ENCODE assay signal across 12 cellular contexts in the genomic region with DNA sequence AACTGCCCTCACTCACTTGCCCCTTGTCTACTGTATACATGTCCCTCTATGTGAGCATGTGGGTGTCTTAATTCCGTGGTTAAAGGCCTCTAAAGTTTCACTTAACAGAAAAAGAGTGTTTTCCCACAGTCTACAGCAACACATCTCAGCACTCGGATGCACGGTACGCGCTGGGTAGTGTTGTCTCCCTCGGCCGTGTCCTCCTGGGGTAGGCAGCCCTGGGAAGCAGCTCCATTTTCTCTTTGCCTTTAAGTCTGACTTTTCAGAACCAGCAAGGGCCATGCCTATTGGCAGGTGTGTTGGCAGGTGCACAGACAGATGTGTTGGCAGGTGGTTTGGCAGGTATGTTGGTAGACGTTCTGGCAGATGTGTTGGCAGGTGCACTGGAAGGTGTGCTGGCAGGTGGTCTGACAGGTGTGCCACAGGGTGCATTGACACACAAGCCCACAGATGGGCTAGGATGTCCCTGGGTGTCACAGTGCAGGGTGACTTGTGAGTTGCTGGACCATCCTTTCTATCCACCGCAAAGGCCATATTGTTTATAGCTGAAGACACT.
"Had no signal": no experiment of that assay in that cellular context is flagged by ENCODE, and none has a peak within 500 bp of the region (broad histone marks: within the 10 kb centered on the region; RNA-seq: fewer than 3 reads in every experiment).

No MANE protein-coding gene starts in this region.

- H3K4me3 ChIP-seq: ascending aorta, breast epithelium, gastrocnemius medialis, heart left ventricle, lower lobe of right lung, uterus had no signal

- DNase-seq: activated naive CD4-positive, alpha-beta T cell treated with anti-CD3 and anti-CD28 coated beads for 36 hours; activated naive CD8-positive, alpha-beta T cell treated with anti-CD3 and anti-CD28 coated beads, Interleukin-2, amount 50 U/mL, for 24 hours; activated T-cell treated with anti-CD3 and anti-CD28 coated beads for 4 hours; gastrocnemius medialis; heart left ventricle; left colon; lower lobe of right lung; stimulated activated CD4-positive, alpha-beta T cell treated with anti-CD3 and anti-CD28 coated beads, Interleukin-2, amount 100 ng/mL, for 48 hours; uterus had no signal

- H3K9me3 ChIP-seq: ascending aorta, breast epithelium, gastrocnemius medialis, heart left ventricle, lower lobe of right lung, uterus had no signal

- H3K27ac ChIP-seq: ascending aorta, epithelial cell of prostate, lower lobe of right lung had no signal

- H3K36me3 ChIP-seq: breast epithelium, uterus had no signal

- H3K4me1 ChIP-seq: ascending aorta, breast epithelium, lower lobe of right lung, uterus had no signal

- H3K27me3 ChIP-seq: ascending aorta, breast epithelium, gastrocnemius medialis, heart left ventricle, uterus had no signal
